Comparison of ENCODE assay signal across 8 cellular contexts in genomic region chr6:24283043-24283985, GRCh38.
A peak's percentile ranks its signal among the peaks of the same experiment; 100 is the strongest.
DNase-seq lines count a peak whose midpoint lies in the region; ATAC-seq and TF ChIP-seq lines count a peak whose summit lies in the region.

No MANE protein-coding gene starts in this region.

- peak overlapping the region; percentile 67 to 78 (median 76) for H3K4me3 Mint-ChIP-seq in nephron

- H3K4me3 ChIP-seq in HL-60 (replicated peaks; ENCODE audit: insufficient read depth, low read length), result no peak overlapping the region
- no peak overlapping the region for H3K4me3 ChIP-seq in fibroblast of mammary gland (ENCODE audit: control insufficient read depth, low read depth, low read length)
- no peak overlapping the region for H3K4me3 ChIP-seq in uterus

- no peak overlapping the region for H3K27ac ChIP-seq in HL-60 (replicated peaks)
- no peak overlapping the region for H3K27ac ChIP-seq in uterus

- TF ChIP-seq CTCF in HL-60 (IDR thresholded peaks at IDR 0.05; ENCODE audit: insufficient read depth, low read length) (no peak), fibroblast of mammary gland (conservative IDR thresholded peaks at IDR 0.05; ENCODE audit: control insufficient read depth, insufficient read depth, low read depth, low read length) (peak; percentile 57), nephron (IDR thresholded peaks at IDR 0.05; ENCODE audit: unreplicated experiment in 3 of 3) (peak; percentile 85 to 91 (median 89)), uterus (IDR thresholded peaks at IDR 0.05) (peak in 3 of 4 experiments; percentile 22 to 47 (median 41))

- peaks cover 7% of the 10 kb centered on the region for H3K36me3 Mint-ChIP-seq in nephron (ENCODE audit: low read depth)

- H3K27me3 Mint-ChIP-seq in nephron (ENCODE audit: low read depth), result no peaks in the 10 kb centered on the region

- no peak overlapping the region for H3K27ac Mint-ChIP-seq in nephron

- peaks cover 4% of the 10 kb centered on the region for H3K4me1 Mint-ChIP-seq in nephron

- no peaks in the 10 kb centered on the region for H3K36me3 ChIP-seq in uterus

- H3K9me3 Mint-ChIP-seq in nephron, result no peaks in the 10 kb centered on the region

- intact Hi-C loops in uterus (cut with DNase I; ENCODE audit: low total_unique reads), result no loop called here

- TF ChIP-seq POLR2A in uterus (IDR thresholded peaks at IDR 0.05), result no peak

- DNase-seq in DMS79 treated with DMSO at 0.1 percent for 48 hours (lab: John Stamatoyannopoulos, UW), result peak; percentile 95
- DNase-seq in HL-60 (ENCODE audit: low read depth in 1 of 2, low spot score in 1 of 2), result peak; percentile 78 to 80
- DNase-seq in NCI-H526 (lab: John Stamatoyannopoulos, UW), result peak; percentile 78 to 88
- DNase-seq in activated T-cell treated with anti-CD3 and anti-CD28 coated beads for 24 hours (ENCODE audit: low read depth), result peak; percentile 20
- peak; percentile 71 for DNase-seq in fibroblast of mammary gland (ENCODE audit: low read depth)
- DNase-seq in uterus, result peak; percentile 21 to 39

- peaks cover 0 to 6% of the 10 kb centered on the region in 2 donors for H3K4me1 ChIP-seq in uterus

- peak; percentile 83 for ATAC-seq in GM21423 (IDR thresholded peaks at IDR 0.05; ENCODE audit: unreplicated experiment)

- no peaks in the 10 kb centered on the region for H3K27me3 ChIP-seq in HL-60 (ENCODE audit: insufficient read depth, poor library complexity, severe bottlenecking)
- no peaks in the 10 kb centered on the region for H3K27me3 ChIP-seq in uterus

- H3K9me3 ChIP-seq in uterus, result no peaks in the 10 kb centered on the region

Comparison
In these comparisons a context has a peak if more than half of its experiments do, and no peak if none do; other contexts are left out.
1. DNase-seq: peak in every context shown above with its lines; median percentile 95 in DMS79 treated with DMSO at 0.1 percent for 48 hours; 83 in NCI-H526; 79 in HL-60; 71 in fibroblast of mammary gland; 30 in uterus; 20 in activated T-cell treated with anti-CD3 and anti-CD28 coated beads for 24 hours.